8 cellular contexts compared by ENCODE assay signal in the genomic region with DNA sequence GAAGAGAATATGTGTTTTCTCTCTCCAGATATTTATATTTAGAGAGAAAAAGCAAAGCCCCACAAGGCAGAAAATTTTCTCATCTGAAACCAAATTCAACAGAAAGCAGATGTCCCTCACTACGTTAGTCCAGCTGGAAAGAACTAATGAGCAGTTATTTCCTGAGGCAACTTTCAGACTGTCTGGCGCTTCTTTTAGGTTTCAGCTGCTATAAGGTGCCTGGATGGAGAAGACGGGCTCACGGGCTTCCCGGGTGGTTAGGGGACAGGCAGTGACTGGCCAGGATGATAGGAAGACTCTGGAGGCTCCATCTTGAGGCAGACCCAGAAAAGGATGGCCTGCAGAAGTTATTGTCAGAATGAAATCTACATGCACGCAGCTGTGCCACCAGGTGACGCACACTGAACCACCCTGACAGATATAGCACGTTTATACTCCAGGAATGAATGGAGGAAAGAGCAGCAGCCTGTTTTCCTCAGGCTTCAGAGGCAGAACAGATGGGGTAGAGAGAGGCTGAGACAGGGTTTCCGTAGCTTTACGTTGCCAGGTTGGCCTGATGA.
DNase-seq lines count a peak whose midpoint lies in the region; ATAC-seq, FAIRE-seq and TF ChIP-seq lines count a peak whose summit lies in the region.

No MANE protein-coding gene starts in this region.

- ATAC-seq in GM19372 (IDR thresholded peaks at IDR 0.05; ENCODE audit: low read depth, unreplicated experiment), result peak; percentile 64
- no peak for ATAC-seq in GM18907 (IDR thresholded peaks at IDR 0.05; ENCODE audit: unreplicated experiment)

- DNase-seq in DMS 273 (lab: John Stamatoyannopoulos, UW; ENCODE audit: unreplicated experiment), result peak; percentile 92
- DNase-seq in NCI-H146 treated with DMSO at 0.1 percent for 48 hours (lab: John Stamatoyannopoulos, UW; ENCODE audit: unreplicated experiment), result peak; percentile 78
- peak; percentile 2 for DNase-seq in fibroblast of pulmonary artery (ENCODE audit: low read depth)
- no peak for DNase-seq in D721Med (ENCODE audit: insufficient read length, low spot score)
- DNase-seq in HPDE6-E6E7 (ENCODE audit: extremely low spot score), result no peak
- no peak for DNase-seq in stimulated activated naive CD4-positive, alpha-beta T cell (lab: John Stamatoyannopoulos, UW)

- H3K4me3 ChIP-seq in fibroblast of pulmonary artery (replicated peaks; ENCODE audit: low read depth, low read length), result no peak overlapping the region

- no peak for TF ChIP-seq CTCF in fibroblast of pulmonary artery (IDR thresholded peaks at IDR 0.05; ENCODE audit: low read length, missing control alignments)
- no peak for TF ChIP-seq CTCF in D721Med (IDR thresholded peaks at IDR 0.05; ENCODE audit: insufficient read depth, missing control alignments)

- FAIRE-seq in D721Med (lab: Jason Lieb, UNC), result no peak

Comparison
In these comparisons a context has a peak if more than half of its experiments do, and no peak if none do; other contexts are left out.
1. DNase-seq: peak in DMS 273 (single experiment), NCI-H146 treated with DMSO at 0.1 percent for 48 hours (single experiment) and fibroblast of pulmonary artery (single experiment); none in D721Med (single experiment), HPDE6-E6E7 (single experiment) and stimulated activated naive CD4-positive, alpha-beta T cell (0 of 6).